Comparison of ENCODE assay signal across 22 cellular contexts in the genomic region with DNA sequence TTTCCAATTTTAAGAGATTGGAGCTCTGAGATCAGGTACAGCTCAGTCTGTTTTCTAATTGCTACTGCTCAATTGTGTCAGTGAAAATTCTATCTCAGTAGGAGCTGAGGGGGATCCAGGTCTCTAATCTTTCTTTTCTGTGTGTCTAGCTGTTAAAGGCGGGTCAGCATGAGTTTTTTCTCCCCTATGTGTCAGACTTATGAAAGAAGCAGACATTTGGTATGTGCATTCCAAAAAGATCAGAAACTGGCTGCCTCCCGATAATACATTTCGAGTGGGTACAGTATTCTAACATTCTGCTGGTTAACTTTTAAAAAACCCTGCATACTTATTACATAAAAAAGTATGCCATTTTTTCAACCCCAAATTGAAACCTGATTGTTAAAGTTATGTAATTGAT.
"Had no signal": no experiment of that assay in that cellular context is flagged by ENCODE, and none has a peak within 500 bp of the region (broad histone marks: within the 10 kb centered on the region; RNA-seq: fewer than 3 reads in every experiment).

No MANE protein-coding gene starts in this region.

- H3K9me3 ChIP-seq: adrenal gland, gastrocnemius medialis, right lobe of liver, stomach, suprapubic skin, transverse colon, uterus had no signal

- H3K27ac ChIP-seq: adrenal gland, gastrocnemius medialis, right lobe of liver, stomach, suprapubic skin, transverse colon, uterus, VCaP had no signal

- DNase-seq: activated CD4-positive, alpha-beta T cell treated with anti-CD3 and anti-CD28 coated beads, Interleukin-2, amount 10 ng/mL, durations not matched to agents 7 days and 5 days; activated CD8-positive, alpha-beta T cell treated with anti-CD3 and anti-CD28 coated beads, Interleukin-2, amount 10 ng/mL, durations not matched to agents 7 days and 5 days; activated gamma-delta T cell; adrenal gland; dermis blood vessel endothelial cell; effector CD8-positive, alpha-beta T cell; gastrocnemius medialis; hippocampal formation; left ventricle myocardium superior; nephron progenitor cell; occipital lobe; right lobe of liver; small intestine; stomach; T-cell; transverse colon; uterus had no signal

- H3K4me1 ChIP-seq: adrenal gland, gastrocnemius medialis, right lobe of liver, uterus had no signal

- H3K27me3 ChIP-seq: adrenal gland, gastrocnemius medialis, right lobe of liver, stomach, suprapubic skin, transverse colon, uterus had no signal

- H3K36me3 ChIP-seq: adrenal gland, gastrocnemius medialis, right lobe of liver, stomach, suprapubic skin, transverse colon, uterus had no signal

- ATAC-seq: activated CD4-positive, CD25-positive, alpha-beta regulatory T cell treated with anti-CD3 and anti-CD28 coated beads, Interleukin-2, amount 50 U/mL, for 24 hours; activated CD8-positive, alpha-beta T cell treated with anti-CD3 and anti-CD28 coated beads, Interleukin-2, amount 10 ng/mL, durations not matched to agents 7 days and 5 days; esophagus mucosa; gastrocnemius medialis; left ventricle myocardium superior; right lobe of liver; stimulated activated memory B cell treated with anti-CD40 and anti-IgM and Interleukin-4, amounts not matched to agents 10 μg/mL and 1 μg/mL and 100 μg/mL, for 72 hours; T-cell had no signal

- H3K4me3 ChIP-seq: adrenal gland, gastrocnemius medialis, right lobe of liver, stomach, suprapubic skin, transverse colon, uterus had no signal
